ENCODE assay signal across 10 cellular contexts in genomic region chr16:68246671-68247070, GRCh38. TPM values are rescaled to one million over a fixed set of nuclear protein-coding genes. Genes with fewer than 3 reads are reported as not detected.
DNase-seq lines count a peak whose midpoint lies in the region; ATAC-seq and TF ChIP-seq lines count a peak whose summit lies in the region.
"Had no signal": no experiment of that assay in that cellular context is flagged by ENCODE, and none has a peak within 500 bp of the region (broad histone marks: within the 10 kb centered on the region; RNA-seq: fewer than 3 reads in every experiment).

No MANE protein-coding gene starts in this region.

- no peak overlapping the region for H3K4me3 ChIP-seq in gastroesophageal sphincter

- H3K4me1 ChIP-seq in gastroesophageal sphincter: peaks cover 0 to 40% (median 23%) of the 10 kb centered on the region in 3 donors

- peak overlapping the region in 1 of 4 donors; percentile 43 for H3K27ac ChIP-seq in gastroesophageal sphincter

- H3K27me3 ChIP-seq in gastroesophageal sphincter: no peaks in the 10 kb centered on the region

- H3K36me3 Mint-ChIP-seq in IgD-negative memory B cell (no peaks in the 10 kb centered on the region), nephron (ENCODE audit: low read depth) (peaks cover 6% of the 10 kb centered on the region)
- peaks cover 32% of the 10 kb centered on the region for H3K36me3 Mint-ChIP-seq in central memory CD8-positive, alpha-beta T cell (ENCODE audit: insufficient read depth)

- CTCF ChIA-PET in GM10248 (lab: Yijun Ruan, JAX): interaction anchor here (1.0 to 7.6 kb wide), 3 partner anchors 15 to 82 kb away, joined by 3 to 101 read pairs (median 11); partner anchors contain the start of gene SLC7A6

- no peak for ATAC-seq in central memory CD8-positive, alpha-beta T cell (replicated peaks; ENCODE audit: extremely low read depth, poor library complexity, severe bottlenecking)
- no peak for ATAC-seq in GM18870 (IDR thresholded peaks at IDR 0.05; ENCODE audit: unreplicated experiment)
- no peak for ATAC-seq in activated CD4-positive, CD25-positive, alpha-beta regulatory T cell treated with anti-CD3 and anti-CD28 coated beads, Interleukin-2, amount 50 U/mL, for 24 hours
- ATAC-seq in gastroesophageal sphincter: no peak

- H3K4me1 Mint-ChIP-seq in IgD-negative memory B cell (peaks cover 0 to 16% (median 14%) of the 10 kb centered on the region in 3 donors), nephron (peaks cover 18% of the 10 kb centered on the region)
- H3K4me1 Mint-ChIP-seq in central memory CD8-positive, alpha-beta T cell: peaks cover 19% of the 10 kb centered on the region

- no peak for TF ChIP-seq POLR2A in gastroesophageal sphincter (IDR thresholded peaks at IDR 0.05)

- H3K27ac Mint-ChIP-seq in IgD-negative memory B cell (no peak overlapping the region), nephron (no peak overlapping the region)
- no peak overlapping the region for H3K27ac Mint-ChIP-seq in central memory CD8-positive, alpha-beta T cell (ENCODE audit: low read depth)

- H3K36me3 ChIP-seq in gastroesophageal sphincter: peaks cover 0 to 33% of the 10 kb centered on the region in 2 donors

- H3K4me3 Mint-ChIP-seq in IgD-negative memory B cell (peak overlapping the region; percentile 60 to 99 (median 96)), nephron (peak overlapping the region; percentile 95 to 98 (median 98))
- peak overlapping the region; percentile 99 for H3K4me3 Mint-ChIP-seq in central memory CD8-positive, alpha-beta T cell

- POLR2A ChIA-PET in GM10248 (lab: Yijun Ruan, JAX): interaction anchor here (0.7 kb wide), 1 partner anchor 48 kb away, joined by 3 read pairs; no protein-coding TSS in a partner anchor

- H3K9me3 ChIP-seq in gastroesophageal sphincter: no peaks in the 10 kb centered on the region

- TF ChIP-seq CTCF in nephron (IDR thresholded peaks at IDR 0.05; ENCODE audit: unreplicated experiment in 3 of 3) (no peak), GM10248 (IDR thresholded peaks at IDR 0.05; ENCODE audit: control extremely low read depth, extremely low read depth, low read depth, missing control alignments) (no peak), gastroesophageal sphincter (IDR thresholded peaks at IDR 0.05) (no peak)

- H3K9me3 Mint-ChIP-seq in IgD-negative memory B cell (no peaks in the 10 kb centered on the region), nephron (no peaks in the 10 kb centered on the region)
- no peaks in the 10 kb centered on the region for H3K9me3 Mint-ChIP-seq in central memory CD8-positive, alpha-beta T cell

- DNase-seq in CD1c-positive myeloid dendritic cell (ENCODE audit: extremely low spot score): peak; percentile 49
- no peak for DNase-seq in central memory CD8-positive, alpha-beta T cell (ENCODE audit: low spot score in 2 of 2)
- no peak for DNase-seq in GM10248 (ENCODE audit: extremely low spot score)
- DNase-seq: GF-D8, NCI-H446 had no signal

- TF ChIP-seq EP300 in gastroesophageal sphincter (IDR thresholded peaks at IDR 0.05): no peak

- 86% methylated on average over 4 of the region's 5 CpGs; no CpG with 5 or more reads in 1 of the 2 donors for WGBS in gastroesophageal sphincter (ENCODE audit: low coverage in 1 of 2), 2 donors

- H3K27me3 Mint-ChIP-seq in IgD-negative memory B cell (no peaks in the 10 kb centered on the region), nephron (ENCODE audit: low read depth) (no peaks in the 10 kb centered on the region)
- H3K27me3 Mint-ChIP-seq in central memory CD8-positive, alpha-beta T cell: no peaks in the 10 kb centered on the region

RNA-seq across cellular contexts. Expression of gene PLA2G15, which starts 1.5 kb away (rescaled TPM):
- polyA plus RNA-seq in IgD-negative memory B cell: 8.2 TPM
- total RNA-seq in gastroesophageal sphincter: 10 to 100 TPM in 3 of 4 donors, 1 to 10 TPM in 1; 4.5 to 18.0 (median 11.7) TPM

RNA-seq across cellular contexts. Expression of gene ESRP2, which starts 10.7 kb away (rescaled TPM):
- polyA plus RNA-seq in IgD-negative memory B cell: 0.48 TPM
- total RNA-seq in gastroesophageal sphincter: 1 to 10 TPM in 1 of 4 donors, under 1 TPM in 1, not detected in 2; 0.13 to 2.9 TPM

RNA-seq across cellular contexts. Expression of gene SLC7A6, which starts 17.7 kb away (rescaled TPM):
- 13.8 TPM for polyA plus RNA-seq in IgD-negative memory B cell
- total RNA-seq in gastroesophageal sphincter: 10 to 100 TPM; 19.1 to 51.5 (median 33.7) TPM
